ENCODE assay signal across 5 cellular contexts in genomic region chr12:109406147-109406546, GRCh38. TPM values are rescaled to one million over a fixed set of nuclear protein-coding genes. Genes with fewer than 3 reads are reported as not detected.
"Had no signal": no experiment of that assay in that cellular context is flagged by ENCODE, and none has a peak within 500 bp of the region (broad histone marks: within the 10 kb centered on the region; RNA-seq: fewer than 3 reads in every experiment).

No MANE protein-coding gene starts in this region.

RNA-seq across cellular contexts. Expression of gene MYO1H, which starts 58.4 kb away (rescaled TPM):
- total RNA-seq: HepG2, HT-29, HT1080, IMR-90 had no signal
- polyA plus RNA-seq: HepG2, IgD-negative memory B cell, IMR-90 had no signal
